ENCODE assay signal across 22 cellular contexts in the genomic region with DNA sequence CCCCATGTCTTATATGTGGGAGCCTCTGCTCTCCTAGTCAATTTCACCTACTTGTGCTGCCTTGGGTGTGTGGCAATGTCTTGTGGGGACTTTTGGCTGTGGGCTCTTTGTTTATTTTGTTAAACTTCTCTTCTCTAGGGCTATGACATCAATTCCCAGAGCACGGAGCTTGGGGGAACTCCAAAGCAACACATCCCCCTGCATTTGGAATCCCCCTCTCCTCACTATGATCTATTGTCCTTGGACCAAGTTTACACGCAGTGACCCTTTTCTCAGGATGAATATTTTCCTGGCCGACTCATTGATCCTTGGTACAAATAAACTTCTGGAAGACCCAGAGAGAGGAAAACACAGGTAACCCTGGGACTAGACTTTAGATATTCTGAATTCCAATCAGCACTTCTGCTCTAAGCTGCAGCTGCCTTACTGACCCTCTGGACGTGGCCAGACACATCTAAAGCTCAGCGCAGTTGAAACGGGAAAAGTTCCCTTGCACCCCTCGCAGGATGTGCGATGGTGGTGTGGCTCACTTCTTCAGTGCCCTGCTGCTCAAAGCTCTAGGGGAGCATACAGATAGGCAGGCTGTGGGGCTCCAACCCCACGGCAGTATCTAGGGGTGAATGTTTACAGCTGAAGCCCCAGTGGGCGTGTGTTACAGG.
A peak's percentile ranks its signal among the peaks of the same experiment; 100 is the strongest.
DNase-seq lines count a peak whose midpoint lies in the region; ATAC-seq and TF ChIP-seq lines count a peak whose summit lies in the region.
"Had no signal": no experiment of that assay in that cellular context is flagged by ENCODE, and none has a peak within 500 bp of the region (broad histone marks: within the 10 kb centered on the region; RNA-seq: fewer than 3 reads in every experiment).

No MANE protein-coding gene starts in this region.

- H3K4me3 ChIP-seq in aorta (ENCODE audit: low read length in 2 of 2) (no peak overlapping the region), suprapubic skin (no peak overlapping the region)
- H3K4me3 ChIP-seq: GM23338 had no signal

- H3K36me3 ChIP-seq in aorta (ENCODE audit: control insufficient read depth in 1 of 2, insufficient read depth in 2 of 2, low read length in 1 of 2) (no peaks in the 10 kb centered on the region), suprapubic skin (no peaks in the 10 kb centered on the region)
- H3K36me3 ChIP-seq: BE2C had no signal

- CTCF ChIA-PET in activated B cell treated with CpG ODN at 0.5 μM for 24 hours (lab: Charles Lee), result no interaction called here

- peak overlapping the region; percentile 23 to 33 for H3K4me3 Mint-ChIP-seq in activated T-cell treated with anti-CD3 and anti-CD28 coated beads, Interleukin-2, amount 50 U/mL, for 72 hours
- no peak overlapping the region for H3K4me3 Mint-ChIP-seq in activated T-cell treated with anti-CD3 and anti-CD28 coated beads, Interleukin-2, amount 50 U/mL, for 24 hours
- H3K4me3 Mint-ChIP-seq in activated B cell treated with CpG ODN at 0.5 μM for 24 hours, result no peak overlapping the region
- H3K4me3 Mint-ChIP-seq: CD4-positive, CD25-positive, alpha-beta regulatory T cell; GM23338 had no signal

- no peaks in the 10 kb centered on the region for H3K27me3 ChIP-seq in aorta (ENCODE audit: control insufficient read depth in 1 of 2, insufficient read depth in 2 of 2, low read length in 1 of 2)
- H3K27me3 ChIP-seq in suprapubic skin, result no peaks in the 10 kb centered on the region
- H3K27me3 ChIP-seq: BE2C had no signal

- intact Hi-C loops in activated B cell treated with CpG ODN at 0.5 μM for 24 hours (cut with micrococcal nuclease), result no loop called here
- intact Hi-C loops in aorta (cut with DNase I), result no loop called here

- H3K27ac Mint-ChIP-seq in activated T-cell treated with anti-CD3 and anti-CD28 coated beads, Interleukin-2, amount 50 U/mL, for 72 hours, result no peak overlapping the region
- no peak overlapping the region for H3K27ac Mint-ChIP-seq in activated T-cell treated with anti-CD3 and anti-CD28 coated beads, Interleukin-2, amount 50 U/mL, for 24 hours
- no peak overlapping the region for H3K27ac Mint-ChIP-seq in activated B cell treated with CpG ODN at 0.5 μM for 24 hours
- H3K27ac Mint-ChIP-seq: CD4-positive, CD25-positive, alpha-beta regulatory T cell; GM23338 had no signal

- H3K9me3 Mint-ChIP-seq in activated T-cell treated with anti-CD3 and anti-CD28 coated beads, Interleukin-2, amount 50 U/mL, for 72 hours, result no peaks in the 10 kb centered on the region
- H3K9me3 Mint-ChIP-seq in activated T-cell treated with anti-CD3 and anti-CD28 coated beads, Interleukin-2, amount 50 U/mL, for 24 hours, result no peaks in the 10 kb centered on the region
- no peaks in the 10 kb centered on the region for H3K9me3 Mint-ChIP-seq in activated B cell treated with CpG ODN at 0.5 μM for 24 hours
- H3K9me3 Mint-ChIP-seq: CD4-positive, CD25-positive, alpha-beta regulatory T cell; GM23338 had no signal

- WGBS in aorta, 2 donors, result 56 to 61% methylated on average over 10 of the region's 10 CpGs
- WGBS in suprapubic skin, result 78% methylated on average over 10 of the region's 10 CpGs

- no peaks in the 10 kb centered on the region for H3K36me3 Mint-ChIP-seq in activated T-cell treated with anti-CD3 and anti-CD28 coated beads, Interleukin-2, amount 50 U/mL, for 72 hours (ENCODE audit: insufficient read depth in 2 of 2)
- no peaks in the 10 kb centered on the region for H3K36me3 Mint-ChIP-seq in activated T-cell treated with anti-CD3 and anti-CD28 coated beads, Interleukin-2, amount 50 U/mL, for 24 hours (ENCODE audit: low read depth)
- H3K36me3 Mint-ChIP-seq in activated B cell treated with CpG ODN at 0.5 μM for 24 hours (ENCODE audit: low read depth), result no peaks in the 10 kb centered on the region
- H3K36me3 Mint-ChIP-seq: CD4-positive, CD25-positive, alpha-beta regulatory T cell had no signal

- TF ChIP-seq EP300 in suprapubic skin (IDR thresholded peaks at IDR 0.05), result no peak

- H3K9me3 ChIP-seq in aorta (ENCODE audit: control insufficient read depth, low read length) (no peaks in the 10 kb centered on the region), suprapubic skin (no peaks in the 10 kb centered on the region)
- H3K9me3 ChIP-seq: BE2C had no signal

- POLR2A ChIA-PET in activated B cell treated with CpG ODN at 0.5 μM for 24 hours (lab: Charles Lee), result no interaction called here

- peak in 1 of 2 donors; percentile 21 for ATAC-seq in activated T-cell treated with anti-CD3 and anti-CD28 coated beads, Interleukin-2, amount 50 U/mL, for 72 hours (replicated peaks in 1 of 2)
- peak; percentile 55 for ATAC-seq in GM19023 (IDR thresholded peaks at IDR 0.05; ENCODE audit: unreplicated experiment)
- peak; percentile 5 for ATAC-seq in activated B cell treated with CpG ODN at 0.5 μM for 24 hours (ENCODE audit: low read depth)
- peak; percentile 15 for ATAC-seq in aorta (ENCODE audit: low FRiP score)
- ATAC-seq: GM23338, HepG2, Right ventricle myocardium inferior had no signal

- H3K4me1 ChIP-seq in aorta (ENCODE audit: control insufficient read depth in 1 of 2, insufficient read depth in 2 of 2, low read length in 2 of 2) (no peaks in the 10 kb centered on the region), suprapubic skin (no peaks in the 10 kb centered on the region)
- H3K4me1 ChIP-seq: BE2C had no signal

- H3K27ac ChIP-seq in aorta (ENCODE audit: low read depth in 1 of 2, low read length in 2 of 2) (no peak overlapping the region), suprapubic skin (no peak overlapping the region)
- H3K27ac ChIP-seq: 22Rv1 had no signal

- no peaks in the 10 kb centered on the region for H3K27me3 Mint-ChIP-seq in activated T-cell treated with anti-CD3 and anti-CD28 coated beads, Interleukin-2, amount 50 U/mL, for 72 hours (ENCODE audit: low read depth)
- H3K27me3 Mint-ChIP-seq in activated T-cell treated with anti-CD3 and anti-CD28 coated beads, Interleukin-2, amount 50 U/mL, for 24 hours, result peaks cover 22% of the 10 kb centered on the region
- no peaks in the 10 kb centered on the region for H3K27me3 Mint-ChIP-seq in activated B cell treated with CpG ODN at 0.5 μM for 24 hours
- H3K27me3 Mint-ChIP-seq: CD4-positive, CD25-positive, alpha-beta regulatory T cell had no signal

- TF ChIP-seq CTCF in activated B cell treated with CpG ODN at 0.5 μM for 24 hours (IDR thresholded peaks at IDR 0.05), result no peak
- no peak for TF ChIP-seq CTCF in suprapubic skin (IDR thresholded peaks at IDR 0.05)

- H3K4me1 Mint-ChIP-seq in activated T-cell treated with anti-CD3 and anti-CD28 coated beads, Interleukin-2, amount 50 U/mL, for 72 hours (ENCODE audit: low read depth), result no peaks in the 10 kb centered on the region
- H3K4me1 Mint-ChIP-seq in activated T-cell treated with anti-CD3 and anti-CD28 coated beads, Interleukin-2, amount 50 U/mL, for 24 hours (ENCODE audit: low read depth), result no peaks in the 10 kb centered on the region
- H3K4me1 Mint-ChIP-seq in activated B cell treated with CpG ODN at 0.5 μM for 24 hours, result peaks cover 2% of the 10 kb centered on the region
- H3K4me1 Mint-ChIP-seq: CD4-positive, CD25-positive, alpha-beta regulatory T cell had no signal

- no peak for TF ChIP-seq POLR2A in suprapubic skin (IDR thresholded peaks at IDR 0.05)

- DNase-seq in activated T-cell treated with anti-CD3 and anti-CD28 coated beads, Interleukin-2, amount 50 U/mL, for 72 hours, result no peak
- DNase-seq in activated T-cell treated with anti-CD3 and anti-CD28 coated beads, Interleukin-2, amount 50 U/mL, for 24 hours, result no peak
- DNase-seq in activated B cell treated with CpG ODN at 0.5 μM for 24 hours (no peak), aorta (no peak), HuH-7.5 (ENCODE audit: low spot score) (no peak), GDM1 (lab: John Stamatoyannopoulos, UW) (no peak), suprapubic skin (ENCODE audit: low spot score in 2 of 2) (no peak)
- DNase-seq: BE2C; CD4-positive, CD25-positive, alpha-beta regulatory T cell; COR-L47; HCEC 1CT; KG1; MV-4-11; NCI-H187; NCI-H2107; NCI-H510A; NCI-H774 had no signal

Comparison
In these comparisons a context has a peak if more than half of its experiments do, and no peak if none do; other contexts are left out.
1. H3K4me3 Mint-ChIP-seq: peak in activated T-cell treated with anti-CD3 and anti-CD28 coated beads, Interleukin-2, amount 50 U/mL, for 72 hours (2 of 2); none in activated T-cell treated with anti-CD3 and anti-CD28 coated beads, Interleukin-2, amount 50 U/mL, for 24 hours (single experiment) and activated B cell treated with CpG ODN at 0.5 μM for 24 hours (single experiment).